In genomic region chr17:7296189-7296861, GRCh38 we compare ENCODE assay signal across 1 cellular context.
TF ChIP-seq lines count a peak whose summit lies in the region.

No MANE protein-coding gene starts in this region.

TF ChIP-seq in HCT116, 20 proteins besides CTCF, POLR2A, EP300 and RAD21:
- TF ChIP-seq TCF7L2 (IDR thresholded peaks at IDR 0.05; ENCODE audit: borderline replicate concordance, extremely low read depth, insufficient read depth, insufficient read length) (peak; percentile 45), YY1 (IDR thresholded peaks at IDR 0.05; ENCODE audit: extremely low read depth, insufficient replicate concordance, low read depth, low read length) (peak; percentile 14), ZNF274 (IDR thresholded peaks at IDR 0.05; ENCODE audit: low read depth, low read length) (no peak), CBX3 (IDR thresholded peaks at IDR 0.05; ENCODE audit: low read depth) (peak; percentile 38; the same call in 1 of the 2 replicates), MAX (IDR thresholded peaks at IDR 0.05) (peak; percentile 97), POLR2AphosphoS5 (IDR thresholded peaks at IDR 0.05; ENCODE audit: low read depth, low read length) (0 out of 2 replicates have a peak, but pooled peaks have one; percentile 21)
